ENCODE assay signal across 9 cellular contexts in the genomic region with DNA sequence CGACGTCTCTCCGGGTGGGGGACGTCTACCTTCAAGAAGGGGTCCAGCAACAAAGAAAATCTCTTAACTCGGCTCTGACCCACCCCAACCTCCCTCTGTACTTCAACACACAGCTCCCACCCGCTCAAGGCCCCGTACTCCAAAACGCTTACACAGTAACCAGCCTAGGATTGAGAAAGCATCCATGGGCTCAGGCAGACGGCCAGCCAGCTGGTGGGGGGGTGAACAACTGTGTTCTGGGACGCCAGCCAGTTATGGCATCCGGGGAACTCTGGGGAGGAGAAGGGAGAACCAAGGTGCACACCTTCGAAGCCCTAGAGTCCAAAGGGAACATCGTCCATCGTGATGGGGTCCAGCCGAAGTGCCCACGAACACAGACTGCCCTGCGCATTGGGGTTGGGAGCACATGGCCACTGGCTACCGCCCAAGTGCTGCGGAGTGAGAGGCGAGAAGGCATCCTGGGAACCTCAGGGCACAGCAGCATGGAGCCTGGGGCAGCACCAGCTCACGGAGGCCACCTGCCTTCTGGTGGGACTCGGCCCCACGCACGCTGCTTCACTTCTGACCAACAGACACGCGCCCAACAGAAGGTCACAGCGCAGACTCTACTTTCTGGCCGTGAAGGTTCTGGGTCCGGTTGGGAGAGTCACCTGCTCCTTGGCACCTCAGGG. TPM values are rescaled to one million over a fixed set of nuclear protein-coding genes. Genes with fewer than 3 reads are reported as not detected.
DNase-seq lines count a peak whose midpoint lies in the region; ATAC-seq and TF ChIP-seq lines count a peak whose summit lies in the region.
"Had no signal": no experiment of that assay in that cellular context is flagged by ENCODE, and none has a peak within 500 bp of the region (broad histone marks: within the 10 kb centered on the region; RNA-seq: fewer than 3 reads in every experiment).

No MANE protein-coding gene starts in this region.

- ATAC-seq in stimulated activated memory B cell treated with anti-CD40 and anti-IgM and Interleukin-4, amounts not matched to agents 10 μg/mL and 1 μg/mL and 100 μg/mL, for 72 hours, result no peak
- ATAC-seq in HG02571 (IDR thresholded peaks at IDR 0.05; ENCODE audit: unreplicated experiment) (no peak), HG03097 (IDR thresholded peaks at IDR 0.05; ENCODE audit: low FRiP score, unreplicated experiment) (no peak)

- peaks cover 74% of the 10 kb centered on the region for H3K4me1 Mint-ChIP-seq in stimulated activated memory B cell treated with anti-CD40 and anti-IgM and Interleukin-4, amounts not matched to agents 10 μg/mL and 1 μg/mL and 100 μg/mL, for 72 hours

- H3K4me3 ChIP-seq in right atrium auricular region, result no peak overlapping the region
- H3K4me3 ChIP-seq: skin epidermis had no signal

- H3K9me3 ChIP-seq in right atrium auricular region, result no peaks in the 10 kb centered on the region

- no peak for TF ChIP-seq CTCF in right atrium auricular region (IDR thresholded peaks at IDR 0.05)

- peak overlapping the region; percentile 73 for H3K27ac Mint-ChIP-seq in stimulated activated memory B cell treated with anti-CD40 and anti-IgM and Interleukin-4, amounts not matched to agents 10 μg/mL and 1 μg/mL and 100 μg/mL, for 72 hours

- no peaks in the 10 kb centered on the region for H3K27me3 ChIP-seq in right atrium auricular region

- H3K4me3 Mint-ChIP-seq in stimulated activated memory B cell treated with anti-CD40 and anti-IgM and Interleukin-4, amounts not matched to agents 10 μg/mL and 1 μg/mL and 100 μg/mL, for 72 hours, result no peak overlapping the region

- H3K9me3 Mint-ChIP-seq in stimulated activated memory B cell treated with anti-CD40 and anti-IgM and Interleukin-4, amounts not matched to agents 10 μg/mL and 1 μg/mL and 100 μg/mL, for 72 hours, result no peaks in the 10 kb centered on the region

- peaks cover 56% of the 10 kb centered on the region for H3K36me3 ChIP-seq in right atrium auricular region

- H3K27ac ChIP-seq in right atrium auricular region, result peak overlapping the region; percentile 75 to 78

- no peaks in the 10 kb centered on the region for H3K27me3 Mint-ChIP-seq in stimulated activated memory B cell treated with anti-CD40 and anti-IgM and Interleukin-4, amounts not matched to agents 10 μg/mL and 1 μg/mL and 100 μg/mL, for 72 hours

- DNase-seq in H4 (ENCODE audit: low spot score) (peak; percentile 83), amygdala (lab: John Stamatoyannopoulos, UW) (peak in 54 of 56 donors; percentile 28 to 85 (median 68)), right atrium auricular region (ENCODE audit: low spot score) (peak; percentile 83), NOMO-1 (lab: John Stamatoyannopoulos, UW; ENCODE audit: unreplicated experiment in 2 of 2) (no peak), NCI-H2227 (lab: John Stamatoyannopoulos, UW; ENCODE audit: unreplicated experiment) (no peak)

- peaks cover 49% of the 10 kb centered on the region for H3K36me3 Mint-ChIP-seq in stimulated activated memory B cell treated with anti-CD40 and anti-IgM and Interleukin-4, amounts not matched to agents 10 μg/mL and 1 μg/mL and 100 μg/mL, for 72 hours

- peaks cover 0 to 80% of the 10 kb centered on the region in 2 donors for H3K4me1 ChIP-seq in right atrium auricular region

RNA-seq across cellular contexts. Expression of a gene that starts 14.3 kb away (rescaled TPM):
- 22.2 and 30.0 TPM in 2 replicates for total RNA-seq in H4 (2014; rRNA removed; shearing (Covaris generic))
- total RNA-seq in right atrium auricular region, result 10 to 100 TPM in 1 of 2 donors, 1 to 10 TPM in 1; 5.0 to 19.5 TPM

RNA-seq across cellular contexts. Expression of a gene that starts 30.4 kb away (rescaled TPM):
- total RNA-seq in H4 (2014; rRNA removed; shearing (Covaris generic)), result 30.3 and 33.9 TPM in 2 replicates
- total RNA-seq in right atrium auricular region, result 10 to 100 TPM; 31.3 to 32.9 TPM

RNA-seq across cellular contexts. Expression of a gene that starts 30.5 kb away (rescaled TPM):
- total RNA-seq in H4 (2014; rRNA removed; shearing (Covaris generic)), result 1.8 and 4.7 TPM in 2 replicates
- 1 to 10 TPM; 5.1 to 7.4 TPM for total RNA-seq in right atrium auricular region

Comparison
In these comparisons a context has a peak if more than half of its experiments do, and no peak if none do; other contexts are left out.
1. DNase-seq: peak in H4 (single experiment), amygdala (54 of 56) and right atrium auricular region (single experiment); none in NOMO-1 (0 of 2) and NCI-H2227 (single experiment).